In the genomic region with DNA sequence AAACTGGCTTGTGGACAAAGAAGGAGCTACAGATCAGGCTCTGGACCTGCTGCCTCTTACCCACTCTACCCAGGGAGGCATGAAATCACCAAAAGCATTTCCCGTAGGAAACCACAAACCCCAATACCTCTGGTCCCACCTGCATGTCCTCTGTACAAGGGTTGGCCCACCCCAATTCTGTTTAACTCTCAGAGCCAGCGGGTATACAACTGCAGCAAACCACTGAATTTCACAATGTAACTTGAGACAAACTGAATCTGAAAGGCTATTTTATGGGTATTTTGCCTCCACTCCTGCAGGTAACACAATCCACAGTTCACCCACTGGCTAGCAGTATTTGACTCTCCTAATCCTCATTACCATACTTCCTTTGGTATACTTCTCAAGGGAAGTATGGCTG, we compare ENCODE assay signal across 9 cellular contexts. TPM values are rescaled to one million over a fixed set of nuclear protein-coding genes. Genes with fewer than 3 reads are reported as not detected.
A peak's percentile ranks its signal among the peaks of the same experiment; 100 is the strongest.
DNase-seq lines count a peak whose midpoint lies in the region; ATAC-seq and TF ChIP-seq lines count a peak whose summit lies in the region.
"Had no signal": no experiment of that assay in that cellular context is flagged by ENCODE, and none has a peak within 500 bp of the region (broad histone marks: within the 10 kb centered on the region; RNA-seq: fewer than 3 reads in every experiment).

No MANE protein-coding gene starts in this region.

- TF ChIP-seq CTCF in Loucy (conservative IDR thresholded peaks at IDR 0.05; ENCODE audit: low read length) (no peak), tibial artery (IDR thresholded peaks at IDR 0.05) (no peak)

- H3K36me3 ChIP-seq in Loucy (ENCODE audit: insufficient read depth, low read length), result no peaks in the 10 kb centered on the region
- H3K36me3 ChIP-seq in tibial artery, result no peaks in the 10 kb centered on the region

- peak; percentile 9 for DNase-seq in myocyte (ENCODE audit: low read depth)
- DNase-seq in HEK293T (ENCODE audit: extremely low spot score), result no peak
- no peak for DNase-seq in NCI-H1436 (lab: John Stamatoyannopoulos, UW)
- no peak for DNase-seq in tibial artery
- DNase-seq: NCI-H146, T-cell had no signal

- no peaks in the 10 kb centered on the region for H4K20me1 ChIP-seq in Loucy (ENCODE audit: insufficient read depth, low read length, poor library complexity, severe bottlenecking)

- H3K4me1 ChIP-seq in Loucy (ENCODE audit: insufficient read depth, low read length, poor library complexity, severe bottlenecking), result peaks cover 51% of the 10 kb centered on the region
- peaks cover 0 to 7% (median 5%) of the 10 kb centered on the region in 4 donors for H3K4me1 ChIP-seq in tibial artery

- peaks cover 3% of the 10 kb centered on the region; the same call in 1 of the 2 replicates for H3F3A ChIP-seq in Loucy (ENCODE audit: low read depth)

- POLR2A ChIA-PET in HEK293T (lab: Yijun Ruan, JAX), result interaction anchor here (1.4 to 1.7 kb wide), 3 partner anchors 17 to 348 kb away, joined by 3 to 8 read pairs (median 4); a partner anchor contains a TSS

- no peaks in the 10 kb centered on the region for H3K9me2 ChIP-seq in Loucy (replicated peaks; ENCODE audit: low read depth, low read length)

- H3K4me2 ChIP-seq in Loucy (ENCODE audit: low read depth, low read length, poor library complexity, severe bottlenecking), result peak overlapping the region; percentile 95

- H3K4me3 ChIP-seq in Loucy (ENCODE audit: low read length, poor library complexity, severe bottlenecking) (peak overlapping the region; percentile 70), tibial artery (no peak overlapping the region)

- ATAC-seq in GM19043 (IDR thresholded peaks at IDR 0.05; ENCODE audit: low read depth, unreplicated experiment) (peak; percentile 51), HG02610 (IDR thresholded peaks at IDR 0.05; ENCODE audit: unreplicated experiment) (peak; percentile 40)

- no peaks in the 10 kb centered on the region for H3K9me3 ChIP-seq in Loucy (ENCODE audit: insufficient read depth, low read depth, low read length)
- no peaks in the 10 kb centered on the region for H3K9me3 ChIP-seq in tibial artery

- H3K9ac ChIP-seq in Loucy (ENCODE audit: low read depth, low read length, poor library complexity, severe bottlenecking), result peak overlapping the region; percentile 66

- no peaks in the 10 kb centered on the region for H3K79me2 ChIP-seq in Loucy (ENCODE audit: insufficient read depth, low read length)

- no peaks in the 10 kb centered on the region for H3K27me3 ChIP-seq in Loucy (ENCODE audit: insufficient read depth, low read length, poor library complexity, severe bottlenecking)
- peaks cover 0 to 2% of the 10 kb centered on the region in 2 donors for H3K27me3 ChIP-seq in tibial artery

- no peak overlapping the region for H3K27ac ChIP-seq in tibial artery

- CTCF ChIA-PET in HEK293T (lab: Yijun Ruan, JAX), result interaction anchor here (0.5 to 0.9 kb wide), 3 partner anchors 16 to 486 kb away, joined by 3 to 4 read pairs (median 3); no protein-coding TSS in a partner anchor

- intact Hi-C loops in tibial artery (cut with DNase I; ENCODE audit: low total_unique reads), result loop anchor here (10.0 kb wide), 1 partner anchor 562 kb away; no protein-coding TSS in a partner anchor

- H2AFZ ChIP-seq in Loucy (ENCODE audit: low read length), result no peak overlapping the region

TF ChIP-seq in HEK293T, 16 proteins besides CTCF, POLR2A, EP300 and RAD21:
- TF ChIP-seq HDGF (IDR thresholded peaks at IDR 0.05; ENCODE audit: borderline replicate concordance), result no peak
- TF ChIP-seq LEF1 (IDR thresholded peaks at IDR 0.05; ENCODE audit: borderline replicate concordance), result no peak

RNA-seq across cellular contexts. Expression of a gene that starts 16.5 kb away (rescaled TPM):
- 96.6 and 118 TPM in 2 replicates for total RNA-seq in myocyte
- 26.2 TPM for polyA plus RNA-seq in myocyte (2012)
